In the genomic region with DNA sequence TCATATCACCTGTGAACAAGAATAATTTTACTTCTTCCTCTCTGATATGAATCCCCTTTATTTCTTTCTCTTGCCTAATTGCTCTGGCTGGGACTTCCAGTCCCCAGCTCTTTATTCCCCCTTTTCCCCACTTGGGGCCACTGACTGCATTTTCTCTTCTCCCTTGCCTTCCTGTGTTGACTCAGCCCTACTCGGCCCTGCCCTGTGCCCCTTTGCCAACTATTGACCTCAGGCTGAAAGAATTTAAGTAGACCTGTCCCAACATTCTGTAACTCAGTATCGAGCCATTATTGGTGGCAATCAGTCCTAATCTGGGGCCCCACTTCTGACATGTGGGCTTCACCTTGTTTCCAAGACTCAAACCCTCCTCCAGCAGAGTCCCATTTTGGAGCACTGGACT, we compare ENCODE assay signal across 22 cellular contexts.
DNase-seq lines count a peak whose midpoint lies in the region; ATAC-seq and TF ChIP-seq lines count a peak whose summit lies in the region.
"Had no signal": no experiment of that assay in that cellular context is flagged by ENCODE, and none has a peak within 500 bp of the region (broad histone marks: within the 10 kb centered on the region; RNA-seq: fewer than 3 reads in every experiment).

No MANE protein-coding gene starts in this region.

- H3K36me3 ChIP-seq in mucosa of descending colon (ENCODE audit: low read depth): no peaks in the 10 kb centered on the region
- H3K36me3 ChIP-seq in ovary: no peaks in the 10 kb centered on the region
- H3K36me3 ChIP-seq: esophagus squamous epithelium, prostate gland had no signal

- H3K36me3 Mint-ChIP-seq in stimulated activated effector memory CD8-positive, alpha-beta T cell treated with anti-CD3 and anti-CD28 coated beads, Interleukin-12 subunit alpha, Interleukin-12 subunit beta, amount 100 ng/mL, for 72 hours: no peaks in the 10 kb centered on the region
- H3K36me3 Mint-ChIP-seq: stimulated activated memory B cell treated with anti-CD40 and anti-IgM and Interleukin-4, amounts not matched to agents 10 μg/mL and 1 μg/mL and 100 μg/mL, for 72 hours had no signal

- H3K27me3 ChIP-seq in ovary: no peaks in the 10 kb centered on the region

- DNase-seq in 8988T: peak; percentile 37
- DNase-seq in LoVo (ENCODE audit: low spot score): peak; percentile 14
- DNase-seq in epithelial cell of esophagus (ENCODE audit: low read depth): peak; percentile 62
- DNase-seq in mucosa of descending colon: no peak
- no peak for DNase-seq in NCI-H1417 treated with DMSO at 0.1 percent for 48 hours (lab: John Stamatoyannopoulos, UW)
- no peak for DNase-seq in ovary
- no peak for DNase-seq in stimulated activated effector memory CD8-positive, alpha-beta T cell treated with anti-CD3 and anti-CD28 coated beads, Interleukin-12 subunit alpha, Interleukin-12 subunit beta, amount 100 ng/mL, for 72 hours (ENCODE audit: low spot score in 2 of 2)
- DNase-seq in GM19238 (ENCODE audit: insufficient read length, low spot score): no peak
- DNase-seq: activated B cell treated with CpG ODN at 0.5 μM for 24 hours; activated CD4-positive, alpha-beta T cell treated with anti-CD3 and anti-CD28 coated beads, Interleukin-2, amount 50 U/mL, for 48 hours; COR-L47; effector CD4-positive, alpha-beta T cell; esophagus squamous epithelium; H7; left cardiac atrium; NCI-H1436 treated with DMSO at 0.1 percent for 48 hours; NCI-H526; stimulated activated CD4-positive, alpha-beta T cell treated with anti-CD3 and anti-CD28 coated beads, Interleukin-1b, Interleukin-23, amount 100 ng/mL, for 48 hours; T1000 had no signal

- no peaks in the 10 kb centered on the region for H3K4me1 Mint-ChIP-seq in stimulated activated effector memory CD8-positive, alpha-beta T cell treated with anti-CD3 and anti-CD28 coated beads, Interleukin-12 subunit alpha, Interleukin-12 subunit beta, amount 100 ng/mL, for 72 hours

- TF ChIP-seq EP300 in ovary (IDR thresholded peaks at IDR 0.05): no peak

- no peak overlapping the region for H3K27ac ChIP-seq in ovary
- H3K27ac ChIP-seq: A549, esophagus squamous epithelium, prostate gland had no signal

- WGBS in ovary, 3 donors: 68 to 82% (median 77%) methylated on average over 2 of the region's 2 CpGs

- no peak overlapping the region for H3K27ac Mint-ChIP-seq in stimulated activated effector memory CD8-positive, alpha-beta T cell treated with anti-CD3 and anti-CD28 coated beads, Interleukin-12 subunit alpha, Interleukin-12 subunit beta, amount 100 ng/mL, for 72 hours
- H3K27ac Mint-ChIP-seq: activated B cell treated with CpG ODN at 0.5 μM for 24 hours; stimulated activated memory B cell treated with anti-CD40 and anti-IgM and Interleukin-4, amounts not matched to agents 10 μg/mL and 1 μg/mL and 100 μg/mL, for 72 hours had no signal

- no peak overlapping the region for H3K4me3 ChIP-seq in epithelial cell of esophagus (ENCODE audit: low read length)
- no peak overlapping the region for H3K4me3 ChIP-seq in mucosa of descending colon
- no peak overlapping the region for H3K4me3 ChIP-seq in ovary
- H3K4me3 ChIP-seq: A549, esophagus squamous epithelium, prostate gland had no signal

- no peaks in the 10 kb centered on the region for H3K9me3 ChIP-seq in mucosa of descending colon
- no peaks in the 10 kb centered on the region for H3K9me3 ChIP-seq in ovary
- H3K9me3 ChIP-seq: A549, esophagus squamous epithelium, prostate gland had no signal

- TF ChIP-seq CTCF in epithelial cell of esophagus (IDR thresholded peaks at IDR 0.05; ENCODE audit: insufficient read depth, low read depth, low read length, missing control alignments) (no peak), mucosa of descending colon (IDR thresholded peaks at IDR 0.05) (no peak), ovary (IDR thresholded peaks at IDR 0.05) (no peak)

- H3K9me3 Mint-ChIP-seq in stimulated activated effector memory CD8-positive, alpha-beta T cell treated with anti-CD3 and anti-CD28 coated beads, Interleukin-12 subunit alpha, Interleukin-12 subunit beta, amount 100 ng/mL, for 72 hours: no peaks in the 10 kb centered on the region
- H3K9me3 Mint-ChIP-seq: stimulated activated memory B cell treated with anti-CD40 and anti-IgM and Interleukin-4, amounts not matched to agents 10 μg/mL and 1 μg/mL and 100 μg/mL, for 72 hours had no signal

- peak; percentile 24 for ATAC-seq in mucosa of descending colon
- ATAC-seq in stimulated activated effector memory CD8-positive, alpha-beta T cell treated with anti-CD3 and anti-CD28 coated beads, Interleukin-12 subunit alpha, Interleukin-12 subunit beta, amount 100 ng/mL, for 72 hours: no peak
- ATAC-seq: A549; left cardiac atrium; stimulated activated memory B cell treated with anti-CD40 and anti-IgM and Interleukin-4, amounts not matched to agents 10 μg/mL and 1 μg/mL and 100 μg/mL, for 72 hours had no signal

- H3K4me1 ChIP-seq in mucosa of descending colon (ENCODE audit: low read depth) (no peaks in the 10 kb centered on the region), ovary (ENCODE audit: insufficient read depth) (no peaks in the 10 kb centered on the region)
- H3K4me1 ChIP-seq: A549, esophagus squamous epithelium, prostate gland had no signal

- TF ChIP-seq POLR2A in ovary (IDR thresholded peaks at IDR 0.05): no peak

- no peak overlapping the region for H3K4me3 Mint-ChIP-seq in stimulated activated effector memory CD8-positive, alpha-beta T cell treated with anti-CD3 and anti-CD28 coated beads, Interleukin-12 subunit alpha, Interleukin-12 subunit beta, amount 100 ng/mL, for 72 hours
- H3K4me3 Mint-ChIP-seq: activated B cell treated with CpG ODN at 0.5 μM for 24 hours; stimulated activated memory B cell treated with anti-CD40 and anti-IgM and Interleukin-4, amounts not matched to agents 10 μg/mL and 1 μg/mL and 100 μg/mL, for 72 hours had no signal

- intact Hi-C loops in mucosa of descending colon (cut with DNase I, micrococcal nuclease): no loop called here
- intact Hi-C loops in ovary (cut with DNase I): no loop called here

Comparison
In these comparisons a context has a peak if more than half of its experiments do, and no peak if none do; other contexts are left out.
1. DNase-seq: peak in 8988T (single experiment), LoVo (single experiment) and epithelial cell of esophagus (single experiment); none in mucosa of descending colon (0 of 3), NCI-H1417 treated with DMSO at 0.1 percent for 48 hours (single experiment), ovary (0 of 5), stimulated activated effector memory CD8-positive, alpha-beta T cell treated with anti-CD3 and anti-CD28 coated beads, Interleukin-12 subunit alpha, Interleukin-12 subunit beta, amount 100 ng/mL, for 72 hours (0 of 2) and GM19238 (single experiment).